ENCODE assay signal across 14 cellular contexts in genomic region chr5:111069839-111070238, GRCh38. TPM values are rescaled to one million over a fixed set of nuclear protein-coding genes. Genes with fewer than 3 reads are reported as not detected.
A peak's percentile ranks its signal among the peaks of the same experiment; 100 is the strongest.
DNase-seq lines count a peak whose midpoint lies in the region; TF ChIP-seq lines count a peak whose summit lies in the region.
"Had no signal": no experiment of that assay in that cellular context is flagged by ENCODE, and none has a peak within 500 bp of the region (broad histone marks: within the 10 kb centered on the region; RNA-seq: fewer than 3 reads in every experiment).

No MANE protein-coding gene starts in this region.

- H3K9me3 Mint-ChIP-seq in endodermal cell: no peaks in the 10 kb centered on the region
- H3K9me3 Mint-ChIP-seq in nephron: no peaks in the 10 kb centered on the region
- H3K9me3 Mint-ChIP-seq: activated T-helper 2 cell treated with anti-CD3 and anti-CD28 coated beads, Interferon-gamma antibody, Interleukin-2, Interleukin-4, amounts not matched to agents 10 μg/mL and 5 μg/mL and 100 μg/mL, durations not matched to agents 14 hours and 24 hours and 36 hours had no signal

- TF ChIP-seq CTCF in endodermal cell (conservative IDR thresholded peaks at IDR 0.05) (no peak), nephron (IDR thresholded peaks at IDR 0.05; ENCODE audit: unreplicated experiment in 3 of 3) (no peak)

- H3K9ac ChIP-seq in HUES6 (ENCODE audit: low read length) (no peak overlapping the region), endodermal cell (ENCODE audit: extremely low read depth, low read length, poor library complexity, severe bottlenecking) (no peak overlapping the region)
- H3K9ac ChIP-seq: BLaER1 treated with 17β-estradiol and CSF1 and Interleukin-3, amounts not matched to agents 10 nM and 100 nM had no signal

- H3K9me3 ChIP-seq in HUES6 (ENCODE audit: control insufficient read depth, insufficient read depth, low read depth, low read length) (no peaks in the 10 kb centered on the region), endodermal cell (ENCODE audit: control insufficient read depth, low read length) (no peaks in the 10 kb centered on the region)
- H3K9me3 ChIP-seq: BLaER1 treated with 17β-estradiol and CSF1 and Interleukin-3, amounts not matched to agents 10 nM and 100 nM; sigmoid colon; uterus had no signal

- H3K36me3 ChIP-seq in HUES6 (ENCODE audit: control insufficient read depth, insufficient read depth, low read length) (no peaks in the 10 kb centered on the region), endodermal cell (ENCODE audit: control insufficient read depth, insufficient read depth, low read length) (no peaks in the 10 kb centered on the region)
- H3K36me3 ChIP-seq: BLaER1 treated with 17β-estradiol and CSF1 and Interleukin-3, amounts not matched to agents 10 nM and 100 nM; sigmoid colon; uterus had no signal

- H3K4me3 ChIP-seq in HUES6 (ENCODE audit: low read depth, low read length): peak overlapping the region; percentile 50
- no peak overlapping the region for H3K4me3 ChIP-seq in endodermal cell (ENCODE audit: low read length)
- H3K4me3 ChIP-seq: BLaER1 treated with 17β-estradiol and CSF1 and Interleukin-3, amounts not matched to agents 10 nM and 100 nM; uterus had no signal

- WGBS in endodermal cell (ENCODE audit: insufficient coverage in 1 of 2, insufficient read length in 1 of 2), 2 experiments: 63 to 75% methylated on average over 3 to 4 of the region's 4 CpGs

- H3K27ac ChIP-seq in HUES6 (ENCODE audit: low read depth, low read length) (no peak overlapping the region), endodermal cell (ENCODE audit: low read depth, low read length) (no peak overlapping the region)
- H3K27ac ChIP-seq: BLaER1 treated with 17β-estradiol and CSF1 and Interleukin-3, amounts not matched to agents 10 nM and 100 nM; sigmoid colon; uterus had no signal

- DNase-seq in AG08396 (ENCODE audit: low spot score): peak; percentile 49
- no peak for DNase-seq in endodermal cell
- DNase-seq in hippocampal formation (lab: John Stamatoyannopoulos, UW): no peak
- no peak for DNase-seq in central memory CD4-positive, alpha-beta T cell
- DNase-seq in NCI-H2227 (lab: John Stamatoyannopoulos, UW; ENCODE audit: unreplicated experiment): no peak
- no peak for DNase-seq in NCI-H2081 treated with DMSO at 0.1 percent for 48 hours (lab: John Stamatoyannopoulos, UW)
- DNase-seq: NCI-H1105 treated with DMSO at 0.1 percent for 48 hours, sigmoid colon, uterus had no signal

- H3K4me1 ChIP-seq in HUES6 (ENCODE audit: control insufficient read depth, insufficient read depth, low read length) (peaks cover 10% of the 10 kb centered on the region; the same call in 1 of the 2 replicates), endodermal cell (ENCODE audit: control insufficient read depth, insufficient read depth, low read length) (peaks cover 6% of the 10 kb centered on the region)
- H3K4me1 ChIP-seq: uterus had no signal

- H3K4me1 Mint-ChIP-seq in endodermal cell: peaks cover 6% of the 10 kb centered on the region
- peaks cover 10% of the 10 kb centered on the region for H3K4me1 Mint-ChIP-seq in nephron

- H3K27me3 Mint-ChIP-seq in endodermal cell (ENCODE audit: insufficient read depth): peaks cover 80% of the 10 kb centered on the region
- peaks cover 99% of the 10 kb centered on the region for H3K27me3 Mint-ChIP-seq in nephron (ENCODE audit: low read depth)

- H3K4me3 Mint-ChIP-seq in endodermal cell (peak overlapping the region; percentile 53), nephron (peak overlapping the region; percentile 32 to 80 (median 75))

- H3K27ac Mint-ChIP-seq in endodermal cell (no peak overlapping the region), nephron (no peak overlapping the region)
- H3K27ac Mint-ChIP-seq: activated T-helper 2 cell treated with anti-CD3 and anti-CD28 coated beads, Interferon-gamma antibody, Interleukin-2, Interleukin-4, amounts not matched to agents 10 μg/mL and 5 μg/mL and 100 μg/mL, durations not matched to agents 14 hours and 24 hours and 36 hours had no signal

- H3K36me3 Mint-ChIP-seq in endodermal cell (ENCODE audit: low read depth) (no peaks in the 10 kb centered on the region), nephron (ENCODE audit: low read depth) (no peaks in the 10 kb centered on the region)

- H3K27me3 ChIP-seq in HUES6 (ENCODE audit: control insufficient read depth, insufficient read depth, low read length) (peaks cover 76% of the 10 kb centered on the region), endodermal cell (ENCODE audit: control insufficient read depth, insufficient read depth, low read length, poor library complexity, severe bottlenecking) (peaks cover 86% of the 10 kb centered on the region)

RNA-seq across cellular contexts. Expression of gene TSLP, which starts 1.7 kb away (rescaled TPM):
- total RNA-seq in endodermal cell: under 1 TPM; 0.51 to 0.53 TPM
- 0.21 TPM for polyA plus RNA-seq in endodermal cell (2013, experiment 1 of 2)
- polyA plus RNA-seq in endodermal cell (2013, experiment 2 of 2): not detected
- total RNA-seq: lung microvascular endothelial cell had no signal

RNA-seq across cellular contexts. Expression of gene WDR36, which starts 22.3 kb away (rescaled TPM):
- total RNA-seq in endodermal cell: 10 to 100 TPM; 28.5 to 32.0 TPM
- polyA plus RNA-seq in endodermal cell (2013, experiment 1 of 2): 19.9 TPM
- polyA plus RNA-seq in endodermal cell (2013, experiment 2 of 2): 18.6 TPM
